Comparison of ENCODE assay signal across 1 cellular context in genomic region chr4:24273148-24273547, GRCh38.
TF ChIP-seq lines count a peak whose summit lies in the region.

No MANE protein-coding gene starts in this region.

TF ChIP-seq in H1, 55 proteins besides CTCF, POLR2A, EP300 and RAD21 (continued from another document):
- no peak for TF ChIP-seq KDM4A (IDR thresholded peaks at IDR 0.05; ENCODE audit: low read depth, low read length, severe bottlenecking)
- TF ChIP-seq KDM5A (IDR thresholded peaks at IDR 0.05; ENCODE audit: low read length): no peak
- no peak for TF ChIP-seq CHD1 (IDR thresholded peaks at IDR 0.05; ENCODE audit: low read depth, low read length)
- TF ChIP-seq TAF7 (optimal IDR thresholded peaks at IDR 0.05; ENCODE audit: borderline replicate concordance, low read depth, low read length): no peak
- TF ChIP-seq POLR2AphosphoS5 (IDR thresholded peaks at IDR 0.05; ENCODE audit: low read depth, low read length): no peak
